Comparison of ENCODE assay signal across 8 cellular contexts in the genomic region with DNA sequence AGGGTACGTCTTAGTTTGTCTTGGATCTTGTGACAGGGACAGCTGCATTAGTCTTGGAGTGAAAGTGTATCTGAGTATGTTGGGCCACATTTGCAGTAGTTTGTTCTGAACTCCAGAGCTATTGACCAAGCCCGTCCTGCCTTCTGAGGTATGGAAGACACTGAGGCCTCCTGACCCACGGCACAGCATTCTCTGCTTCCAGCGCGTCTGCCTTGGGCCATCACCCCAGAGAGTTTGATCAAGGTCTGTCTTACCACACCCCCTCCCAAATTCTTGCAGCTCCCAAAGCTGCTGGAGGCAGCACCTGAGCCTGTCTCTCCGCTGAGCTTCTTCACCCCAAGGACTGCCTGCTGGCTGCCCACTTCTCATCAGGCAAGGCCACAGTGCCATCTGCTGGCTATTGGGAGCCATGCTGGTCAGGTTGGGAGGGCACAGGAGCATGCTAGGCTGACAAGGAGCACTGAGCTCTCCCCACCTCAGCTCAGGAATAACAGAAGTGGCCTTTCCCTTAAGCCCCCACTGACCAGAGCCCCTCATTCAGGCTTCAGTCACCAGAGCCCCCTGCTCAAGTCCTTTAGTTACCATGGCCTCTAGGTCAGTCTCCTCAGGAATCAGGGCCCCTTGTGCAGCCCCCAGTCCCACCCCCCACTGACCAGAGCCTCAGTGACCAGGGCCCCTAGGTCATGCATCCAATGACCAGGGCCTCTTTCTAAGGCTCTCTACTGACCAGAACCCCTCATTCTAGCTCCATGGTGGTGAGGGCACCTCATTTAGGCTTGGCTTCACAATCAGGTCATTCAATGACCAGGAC. TPM values are rescaled to one million over a fixed set of nuclear protein-coding genes. Genes with fewer than 3 reads are reported as not detected.
A peak's percentile ranks its signal among the peaks of the same experiment; 100 is the strongest.
DNase-seq lines count a peak whose midpoint lies in the region; ATAC-seq and TF ChIP-seq lines count a peak whose summit lies in the region.

No MANE protein-coding gene starts in this region.

- no peak overlapping the region for H2AK9ac ChIP-seq in IMR-90 (replicated peaks; ENCODE audit: low read depth, low read length, poor library complexity)

- no peak overlapping the region for H2BK15ac ChIP-seq in IMR-90 (ENCODE audit: low read depth, low read length)

- H3K4ac ChIP-seq in IMR-90 (ENCODE audit: low read depth, low read length), result no peak overlapping the region

- peak; percentile 84 for ATAC-seq in GM21423 (IDR thresholded peaks at IDR 0.05; ENCODE audit: unreplicated experiment)
- ATAC-seq in IMR-90 (ENCODE audit: low read depth), result peak; percentile 99
- ATAC-seq in foreskin keratinocyte, result peak; percentile 95
- peak; percentile 85 for ATAC-seq in thoracic aorta (ENCODE audit: insufficient number of reproducible peaks, low FRiP score, low read depth)

- H3K4me1 ChIP-seq in IMR-90 (ENCODE audit: control insufficient read depth, insufficient read depth, low read length) (0 out of 2 replicates have a peak, but pooled peaks cover 2% of the 10 kb centered on the region), Peyer's patch (no peaks in the 10 kb centered on the region), foreskin keratinocyte (no peaks in the 10 kb centered on the region), osteoblast (ENCODE audit: insufficient read depth, low read length) (peaks cover 12% of the 10 kb centered on the region), thoracic aorta (ENCODE audit: control insufficient read depth in 1 of 2, low read depth in 2 of 2) (peaks cover 5 to 31% of the 10 kb centered on the region in 2 donors)

- H3K79me2 ChIP-seq in osteoblast (ENCODE audit: insufficient read depth, low read length), result no peaks in the 10 kb centered on the region

- H3K27me3 ChIP-seq in IMR-90 (ENCODE audit: control insufficient read depth, insufficient read depth, low read length) (peaks cover 3% of the 10 kb centered on the region), Peyer's patch (no peaks in the 10 kb centered on the region), foreskin keratinocyte (peaks cover 2% of the 10 kb centered on the region), osteoblast (ENCODE audit: insufficient read depth, low read length) (no peaks in the 10 kb centered on the region), thoracic aorta (replicated peaks; ENCODE audit: insufficient read depth) (no peaks in the 10 kb centered on the region)

- H3K9me1 ChIP-seq in IMR-90 (ENCODE audit: insufficient read depth, low read length), result no peaks in the 10 kb centered on the region; the same call in 1 of the 2 replicates

- TF ChIP-seq POLR2A in IMR-90 (IDR thresholded peaks at IDR 0.05; ENCODE audit: low read depth, low read length), result no peak
- TF ChIP-seq POLR2A in Peyer's patch (IDR thresholded peaks at IDR 0.05), result no peak

- POLR2A ChIA-PET in IMR-90 (lab: Charles Lee; ENCODE audit: unreplicated experiment), result interaction anchor here (0.8 kb wide), 1 partner anchor 44 kb away, joined by 6 read pairs; no protein-coding TSS in a partner anchor

- H2BK20ac ChIP-seq in IMR-90 (ENCODE audit: low read depth, low read length), result no peak overlapping the region

- BruUV-seq in IMR-90 (replicated peaks; lab: Mats Ljungman, UMichigan), result no TSS peak

- H3K23ac ChIP-seq in IMR-90 (ENCODE audit: low read depth, low read length), result no peak overlapping the region

- dilution Hi-C loops in IMR-90 (cut with HindIII; ENCODE audit: low sequenced_read_pairs, unreplicated experiment), result no loop called here

- no peak overlapping the region for H3K4me3 Mint-ChIP-seq in activated T-helper 2 cell treated with anti-CD3 and anti-CD28 coated beads, Interferon-gamma antibody, Interleukin-2, Interleukin-4, amounts not matched to agents 10 μg/mL and 5 μg/mL and 100 μg/mL, durations not matched to agents 14 hours and 24 hours and 36 hours (ENCODE audit: low read depth)

- H3K4me1 Mint-ChIP-seq in activated T-helper 2 cell treated with anti-CD3 and anti-CD28 coated beads, Interferon-gamma antibody, Interleukin-2, Interleukin-4, amounts not matched to agents 10 μg/mL and 5 μg/mL and 100 μg/mL, durations not matched to agents 14 hours and 24 hours and 36 hours (ENCODE audit: low read depth), result peaks cover 3% of the 10 kb centered on the region

- no peak overlapping the region for H3K27ac ChIP-seq in IMR-90 (ENCODE audit: insufficient read depth, low read length)
- H3K27ac ChIP-seq in Peyer's patch, result no peak overlapping the region
- H3K27ac ChIP-seq in foreskin keratinocyte, result no peak overlapping the region
- H3K27ac ChIP-seq in osteoblast (ENCODE audit: low read depth, low read length), result no peak overlapping the region
- peak overlapping the region; percentile 77 to 94 for H3K27ac ChIP-seq in thoracic aorta

- no peak overlapping the region for H3K14ac ChIP-seq in IMR-90 (replicated peaks; ENCODE audit: low read depth, low read length)

- H4K8ac ChIP-seq in IMR-90 (ENCODE audit: low read depth in 2 of 2, low read length in 2 of 2), result no peak overlapping the region

- CTCF ChIA-PET in IMR-90 (lab: Yijun Ruan, JAX), result interaction anchor here (0.5 to 3.4 kb wide), 22 partner anchors 10 to 1014 kb away, joined by 3 to 43 read pairs (median 4); partner anchors contain the start of gene CNGA4

- H4K5ac ChIP-seq in IMR-90 (ENCODE audit: low read depth, low read length), result no peak overlapping the region

- no peak overlapping the region for H3K18ac ChIP-seq in IMR-90 (ENCODE audit: low read depth, low read length)

- H3K9me3 Mint-ChIP-seq in activated T-helper 2 cell treated with anti-CD3 and anti-CD28 coated beads, Interferon-gamma antibody, Interleukin-2, Interleukin-4, amounts not matched to agents 10 μg/mL and 5 μg/mL and 100 μg/mL, durations not matched to agents 14 hours and 24 hours and 36 hours, result no peaks in the 10 kb centered on the region

- peak; percentile 93 for DNase-seq in DMS53 (lab: John Stamatoyannopoulos, UW)
- peak; percentile 77 for DNase-seq in IMR-90
- DNase-seq in Peyer's patch, result peak; percentile 50 to 85 (median 75)
- DNase-seq in activated T-helper 2 cell treated with anti-CD3 and anti-CD28 coated beads, Interferon-gamma antibody, Interleukin-2, Interleukin-4, amounts not matched to agents 10 μg/mL and 5 μg/mL and 100 μg/mL, durations not matched to agents 14 hours and 24 hours and 36 hours (ENCODE audit: low spot score), result peak; percentile 59
- peak in 1 of 2 donors; percentile 52 for DNase-seq in foreskin keratinocyte
- DNase-seq in osteoblast (ENCODE audit: insufficient read length, low spot score, missing footprints), result peak; percentile 91
- peak; percentile 72 for DNase-seq in thoracic aorta (ENCODE audit: low spot score)

- no peak overlapping the region for H4K91ac ChIP-seq in IMR-90 (ENCODE audit: insufficient read depth, low read depth, low read length)

- H3K4me3 ChIP-seq in IMR-90 (ENCODE audit: insufficient read depth, low read depth, low read length) (no peak overlapping the region), Peyer's patch (no peak overlapping the region), osteoblast (ENCODE audit: insufficient read depth, low read length) (no peak overlapping the region), thoracic aorta (peak overlapping the region; percentile 36)

- TF ChIP-seq RAD21 in IMR-90 (IDR thresholded peaks at IDR 0.05; ENCODE audit: low read length), result peak; percentile 93

- H2AK5ac ChIP-seq in IMR-90 (ENCODE audit: low read depth, low read length), result no peak overlapping the region

- no peak overlapping the region for H2BK5ac ChIP-seq in IMR-90 (ENCODE audit: low read depth, low read length, poor library complexity, severe bottlenecking)

- H3K4me2 ChIP-seq in IMR-90 (ENCODE audit: low read depth, low read length) (no peak overlapping the region), osteoblast (ENCODE audit: insufficient read depth, low read length) (no peak overlapping the region)

- H4K20me1 ChIP-seq in IMR-90 (ENCODE audit: insufficient read depth, low read length) (no peaks in the 10 kb centered on the region), osteoblast (ENCODE audit: insufficient read depth, low read length) (no peaks in the 10 kb centered on the region)

- peak; percentile 96 for TF ChIP-seq CTCF in IMR-90 (conservative IDR thresholded peaks at IDR 0.05; ENCODE audit: low read depth, low read length)
- peak in 5 of 6 experiments; percentile 27 to 77 (median 67) for TF ChIP-seq CTCF in Peyer's patch (IDR thresholded peaks at IDR 0.05)
- TF ChIP-seq CTCF in foreskin keratinocyte (conservative IDR thresholded peaks at IDR 0.05), result peak; percentile 92
- peak; percentile 94 for TF ChIP-seq CTCF in osteoblast (IDR thresholded peaks at IDR 0.05; ENCODE audit: extremely low read depth, low read depth, low read length)
- peak; percentile 90 for TF ChIP-seq CTCF in thoracic aorta (IDR thresholded peaks at IDR 0.05)

- no peak overlapping the region for H3K56ac ChIP-seq in IMR-90 (ENCODE audit: extremely low read depth, insufficient read depth, low read length)

- intact Hi-C loops in IMR-90 (cut with micrococcal nuclease), result loop anchor here (1.0 to 10.0 kb wide), 4 partner anchors 340 to 1738 kb away; partner anchors contain the start of gene OR52N2
- intact Hi-C loops in activated T-helper 2 cell treated with anti-CD3 and anti-CD28 coated beads, Interferon-gamma antibody, Interleukin-2, Interleukin-4, amounts not matched to agents 10 μg/mL and 5 μg/mL and 100 μg/mL, durations not matched to agents 14 hours and 24 hours and 36 hours (cut with micrococcal nuclease), result loop anchor here (2.0 kb wide), 1 partner anchor 64 kb away; no protein-coding TSS in a partner anchor

- no peaks in the 10 kb centered on the region for H3K36me3 Mint-ChIP-seq in activated T-helper 2 cell treated with anti-CD3 and anti-CD28 coated beads, Interferon-gamma antibody, Interleukin-2, Interleukin-4, amounts not matched to agents 10 μg/mL and 5 μg/mL and 100 μg/mL, durations not matched to agents 14 hours and 24 hours and 36 hours (ENCODE audit: low read depth)

- H3K79me1 ChIP-seq in IMR-90 (ENCODE audit: low read depth in 1 of 2, low read length in 2 of 2), result no peaks in the 10 kb centered on the region

- H2AFZ ChIP-seq in IMR-90 (replicated peaks; ENCODE audit: low read length, poor library complexity) (peak overlapping the region; percentile 24), osteoblast (ENCODE audit: low read length) (peak overlapping the region; percentile 32)

- H3K27me3 Mint-ChIP-seq in activated T-helper 2 cell treated with anti-CD3 and anti-CD28 coated beads, Interferon-gamma antibody, Interleukin-2, Interleukin-4, amounts not matched to agents 10 μg/mL and 5 μg/mL and 100 μg/mL, durations not matched to agents 14 hours and 24 hours and 36 hours (ENCODE audit: low read depth), result no peaks in the 10 kb centered on the region

- H3K27ac Mint-ChIP-seq in activated T-helper 2 cell treated with anti-CD3 and anti-CD28 coated beads, Interferon-gamma antibody, Interleukin-2, Interleukin-4, amounts not matched to agents 10 μg/mL and 5 μg/mL and 100 μg/mL, durations not matched to agents 14 hours and 24 hours and 36 hours, result no peak overlapping the region

- H2BK120ac ChIP-seq in IMR-90 (ENCODE audit: low read depth, low read length), result no peak overlapping the region

- no peak overlapping the region for H3K9ac ChIP-seq in IMR-90 (ENCODE audit: low read depth, low read length)

- no peaks in the 10 kb centered on the region for H3K36me3 ChIP-seq in IMR-90 (ENCODE audit: control insufficient read depth, insufficient read depth, low read length)
- no peaks in the 10 kb centered on the region for H3K36me3 ChIP-seq in Peyer's patch
- no peaks in the 10 kb centered on the region for H3K36me3 ChIP-seq in osteoblast (ENCODE audit: insufficient read depth, low read length)
- no peaks in the 10 kb centered on the region for H3K36me3 ChIP-seq in thoracic aorta

- in situ Hi-C loops in IMR-90 (cut with MboI; ENCODE audit: low sequenced_read_pairs), result loop anchor here (25.0 kb wide), 1 partner anchor 676 kb away; the partner anchor contains the start of genes TRIM22 and TRIM5

- H3K9me3 ChIP-seq in IMR-90 (ENCODE audit: control insufficient read depth, insufficient read depth, low read length) (no peaks in the 10 kb centered on the region; the same call in 1 of the 2 replicates), Peyer's patch (no peaks in the 10 kb centered on the region), osteoblast (ENCODE audit: low read depth, low read length) (no peaks in the 10 kb centered on the region), thoracic aorta (no peaks in the 10 kb centered on the region)

- no CpG with 5 or more reads among the region's 6 CpGs for WGBS in IMR-90 (ENCODE audit: extremely low coverage in 2 of 2, insufficient read length in 1 of 2), 2 experiments

RNA-seq across cellular contexts. Expression of gene SMPD1, which starts 27.2 kb away (rescaled TPM):
- 17.5 and 19.5 TPM in 2 replicates for total RNA-seq in IMR-90 (2012; rRNA removed)
- 108 and 118 TPM in 2 replicates for polyA plus RNA-seq in IMR-90 (2012; rRNA removed)
- polyA plus RNA-seq in IMR-90 (2012; cell fraction: cytosol; rRNA removed), result 114 and 118 TPM in 2 replicates
- polyA plus RNA-seq in IMR-90 (2012; cell fraction: nucleus; rRNA removed; ENCODE audit: low replicate concordance), result 64.5 and 79.4 TPM in 2 replicates
- total RNA-seq in Peyer's patch, result 10 to 100 TPM; 11.6 to 78.3 (median 55.7) TPM
- 15.4 and 16.0 TPM in 2 replicates for total RNA-seq in activated T-helper 2 cell treated with anti-CD3 and anti-CD28 coated beads, Interferon-gamma antibody, Interleukin-2, Interleukin-4, amounts not matched to agents 10 μg/mL and 5 μg/mL and 100 μg/mL, durations not matched to agents 14 hours and 24 hours and 36 hours
- 10.4 and 13.8 TPM in 2 replicates for total RNA-seq in foreskin keratinocyte
- polyA plus RNA-seq in foreskin keratinocyte, result 13.9 and 15.8 TPM in 2 replicates
- total RNA-seq in osteoblast, result 75.6 and 78.4 TPM in 2 replicates
- total RNA-seq in thoracic aorta, result 10 to 100 TPM; 36.6 to 51.3 TPM

RNA-seq across cellular contexts. Expression of gene CAVIN3, which starts 42.8 kb away (rescaled TPM):
- total RNA-seq in IMR-90 (2012; rRNA removed) (112 and 116 TPM in 2 replicates), Peyer's patch (10 to 100 TPM in 3 of 4 donors, 1 to 10 TPM in 1; 6.5 to 40.4 (median 17.2) TPM), foreskin keratinocyte (121 and 173 TPM in 2 replicates), osteoblast (271 and 314 TPM in 2 replicates), thoracic aorta (100 to 1,000 TPM; 303 to 717 TPM)
- polyA plus RNA-seq in IMR-90 (2012; rRNA removed) (185 and 241 TPM in 2 replicates), foreskin keratinocyte (165 and 222 TPM in 2 replicates)
- polyA plus RNA-seq in IMR-90 (2012; cell fraction: cytosol; rRNA removed), result 369 and 427 TPM in 2 replicates
- 99.2 and 236 TPM in 2 replicates for polyA plus RNA-seq in IMR-90 (2012; cell fraction: nucleus; rRNA removed; ENCODE audit: low replicate concordance)
- 83.1 and 84.3 TPM in 2 replicates for total RNA-seq in activated T-helper 2 cell treated with anti-CD3 and anti-CD28 coated beads, Interferon-gamma antibody, Interleukin-2, Interleukin-4, amounts not matched to agents 10 μg/mL and 5 μg/mL and 100 μg/mL, durations not matched to agents 14 hours and 24 hours and 36 hours

RNA-seq across cellular contexts. Expression of gene APBB1, which starts 55.8 kb away (rescaled TPM):
- total RNA-seq in IMR-90 (2012; rRNA removed), result 39.4 and 40.3 TPM in 2 replicates
- polyA plus RNA-seq in IMR-90 (2012; rRNA removed), result 44.1 and 45.7 TPM in 2 replicates
- polyA plus RNA-seq in IMR-90 (2012; cell fraction: cytosol; rRNA removed), result 69.6 and 72.4 TPM in 2 replicates
- 59.1 and 98.6 TPM in 2 replicates for polyA plus RNA-seq in IMR-90 (2012; cell fraction: nucleus; rRNA removed; ENCODE audit: low replicate concordance)
- 10 to 100 TPM in 3 of 4 donors, 1 to 10 TPM in 1; 9.8 to 31.4 (median 15.0) TPM for total RNA-seq in Peyer's patch
- total RNA-seq in activated T-helper 2 cell treated with anti-CD3 and anti-CD28 coated beads, Interferon-gamma antibody, Interleukin-2, Interleukin-4, amounts not matched to agents 10 μg/mL and 5 μg/mL and 100 μg/mL, durations not matched to agents 14 hours and 24 hours and 36 hours, result 31.0 and 33.0 TPM in 2 replicates
- total RNA-seq in foreskin keratinocyte, result 14.0 and 17.8 TPM in 2 replicates
- polyA plus RNA-seq in foreskin keratinocyte, result 11.8 and 14.1 TPM in 2 replicates
- total RNA-seq in osteoblast, result 40.7 and 45.6 TPM in 2 replicates
- total RNA-seq in thoracic aorta, result 10 to 100 TPM; 40.0 to 63.6 TPM

Comparison
In these comparisons a context has a peak if more than half of its experiments do, and no peak if none do; other contexts are left out.
1. H3K27ac ChIP-seq: peak in thoracic aorta (2 of 2); none in IMR-90 (single experiment), Peyer's patch (0 of 4), foreskin keratinocyte (single experiment) and osteoblast (single experiment).
2. Peak in every context shown above with its lines, with median percentiles within 50 percentile points of each other: ATAC-seq and CTCF ChIP-seq.